19 cellular contexts compared by ENCODE assay signal in genomic region chr11:121066623-121067022, GRCh38.
"Had no signal": no experiment of that assay in that cellular context is flagged by ENCODE, and none has a peak within 500 bp of the region (broad histone marks: within the 10 kb centered on the region; RNA-seq: fewer than 3 reads in every experiment).

No MANE protein-coding gene starts in this region.

- H3K27me3 ChIP-seq: esophagus muscularis mucosa, gastroesophageal sphincter, suprapubic skin, thyroid gland, upper lobe of right lung, vagina had no signal

- H3K4me3 ChIP-seq: esophagus muscularis mucosa, gastroesophageal sphincter, left ventricle myocardium inferior, lung, smooth muscle cell, suprapubic skin, thyroid gland, upper lobe of right lung, vagina had no signal

- H3K4me2 ChIP-seq: smooth muscle cell had no signal

- DNase-seq: effector memory CD4-positive, alpha-beta T cell; glutamatergic neuron; immature natural killer cell; left ventricle myocardium inferior; midbrain; naive thymus-derived CD4-positive, alpha-beta T cell; nephron progenitor cell; stimulated activated CD4-positive, alpha-beta T cell treated with anti-CD3 and anti-CD28 coated beads, Interleukin-2, amount 100 ng/mL, for 48 hours; stimulated activated naive CD4-positive, alpha-beta T cell treated with Interleukin-2 at 50 U/mL for 16 hours; thyroid gland; upper lobe of right lung had no signal

- H3K27ac ChIP-seq: epithelial cell of prostate, esophagus muscularis mucosa, gastroesophageal sphincter, left ventricle myocardium inferior, suprapubic skin, thyroid gland, upper lobe of right lung, vagina had no signal

- H3K9me3 ChIP-seq: esophagus muscularis mucosa, gastroesophageal sphincter, suprapubic skin, thyroid gland, upper lobe of right lung, vagina had no signal

- FAIRE-seq: keratinocyte had no signal

- ATAC-seq: gastroesophageal sphincter; naive thymus-derived CD4-positive, alpha-beta T cell; upper lobe of right lung had no signal

- H3K4me1 ChIP-seq: suprapubic skin, upper lobe of right lung, vagina had no signal
